Comparison of ENCODE assay signal across 26 cellular contexts in genomic region chr1:160136121-160136925, GRCh38. TPM values are rescaled to one million over a fixed set of nuclear protein-coding genes. Genes with fewer than 3 reads are reported as not detected.
"Had no signal": no experiment of that assay in that cellular context is flagged by ENCODE, and none has a peak within 500 bp of the region (broad histone marks: within the 10 kb centered on the region; RNA-seq: fewer than 3 reads in every experiment).

No MANE protein-coding gene starts in this region.

- H3K27ac ChIP-seq: cardiac muscle cell, left lung, pancreas, upper lobe of left lung had no signal

- H3K9me3 ChIP-seq: left lung, pancreas, upper lobe of left lung had no signal

- H3K36me3 ChIP-seq: cardiac muscle cell, left lung, pancreas, upper lobe of left lung had no signal

- H3K27me3 Mint-ChIP-seq: activated naive CD8-positive, alpha-beta T cell had no signal

- H3K9me3 Mint-ChIP-seq: activated B cell treated with CpG ODN at 0.5 μM for 24 hours; activated CD8-positive, alpha-beta T cell treated with anti-CD3 and anti-CD28 coated beads for 36 hours; activated T-cell treated with anti-CD3 and anti-CD28 coated beads, Interleukin-2, amount 50 U/mL, for 4 hours; activated T-helper 17 cell treated with anti-CD3 and anti-CD28 coated beads, Interleukin-2, amount 50 U/mL, for 72 hours; brain; nephron; T-helper 2 cell treated with Interferon-gamma antibody and Interleukin-4, amounts not matched to agents 5 μg/mL and 100 μg/mL, for 36 hours had no signal

- H3K4me3 Mint-ChIP-seq: activated B cell treated with CpG ODN at 0.5 μM for 24 hours; activated CD8-positive, alpha-beta T cell treated with anti-CD3 and anti-CD28 coated beads for 36 hours; activated naive CD8-positive, alpha-beta T cell; activated T-cell treated with anti-CD3 and anti-CD28 coated beads, Interleukin-2, amount 50 U/mL, for 4 hours; activated T-helper 17 cell treated with anti-CD3 and anti-CD28 coated beads, Interleukin-2, amount 50 U/mL, for 72 hours; brain; nephron; T-helper 2 cell treated with Interferon-gamma antibody and Interleukin-4, amounts not matched to agents 5 μg/mL and 100 μg/mL, for 36 hours had no signal

- H3K27ac Mint-ChIP-seq: activated B cell treated with CpG ODN at 0.5 μM for 24 hours; activated CD8-positive, alpha-beta T cell treated with anti-CD3 and anti-CD28 coated beads for 36 hours; activated naive CD8-positive, alpha-beta T cell; activated T-helper 17 cell treated with anti-CD3 and anti-CD28 coated beads, Interleukin-2, amount 50 U/mL, for 72 hours; nephron; T-helper 2 cell treated with Interferon-gamma antibody and Interleukin-4, amounts not matched to agents 5 μg/mL and 100 μg/mL, for 36 hours had no signal

- H3K4me1 Mint-ChIP-seq: activated B cell treated with CpG ODN at 0.5 μM for 24 hours; activated T-helper 17 cell treated with anti-CD3 and anti-CD28 coated beads, Interleukin-2, amount 50 U/mL, for 72 hours; brain; nephron had no signal

- H3K27me3 ChIP-seq: cardiac muscle cell, pancreas, upper lobe of left lung had no signal

- H3K4me1 ChIP-seq: left lung, pancreas had no signal

- DNase-seq: activated B cell treated with CpG ODN at 0.5 μM for 24 hours; activated CD4-positive, alpha-beta T cell treated with anti-CD3 and anti-CD28 coated beads, Interleukin-2, amount 50 U/mL, for 1 hour; activated CD8-positive, alpha-beta T cell treated with anti-CD3 and anti-CD28 coated beads for 36 hours; activated naive CD4-positive, alpha-beta T cell; activated T-cell treated with anti-CD3 and anti-CD28 coated beads, Interleukin-2, amount 50 U/mL, for 4 hours; cortex of kidney; foreskin melanocyte; glutamatergic neuron; stimulated activated CD4-positive, alpha-beta T cell treated with anti-CD3 and anti-CD28 coated beads, Interleukin-2, amount 100 ng/mL, for 48 hours; stimulated activated naive CD4-positive, alpha-beta T cell treated with Interleukin-2 at 50 U/mL for 16 hours; T-helper 1 cell; upper lobe of left lung had no signal

- ATAC-seq: activated CD8-positive, alpha-beta T cell treated with anti-CD3 and anti-CD28 coated beads for 36 hours; activated T-cell treated with anti-CD3 and anti-CD28 coated beads, Interleukin-2, amount 50 U/mL, for 4 hours; activated T-helper 17 cell treated with anti-CD3 and anti-CD28 coated beads, Interleukin-2, amount 50 U/mL, for 72 hours; left lung; pancreas; right cardiac atrium had no signal

- H3K36me3 Mint-ChIP-seq: activated naive CD8-positive, alpha-beta T cell had no signal

- H3K4me3 ChIP-seq: cardiac muscle cell, left lung, pancreas, upper lobe of left lung had no signal

RNA-seq across cellular contexts. Expression of gene ATP1A4, which starts 15.1 kb away (rescaled TPM):
- total RNA-seq: activated B cell treated with CpG ODN at 0.5 μM for 24 hours; activated CD8-positive, alpha-beta T cell treated with anti-CD3 and anti-CD28 coated beads for 36 hours; activated T-cell treated with anti-CD3 and anti-CD28 coated beads, Interleukin-2, amount 50 U/mL, for 4 hours; endothelial cell of umbilical vein; left lung; lung microvascular endothelial cell; pancreas had no signal
- polyA plus RNA-seq: endothelial cell of umbilical vein, pancreas had no signal

RNA-seq across cellular contexts. Expression of gene ATP1A2, which starts 20.8 kb away (rescaled TPM):
- total RNA-seq: activated B cell treated with CpG ODN at 0.5 μM for 24 hours; activated CD8-positive, alpha-beta T cell treated with anti-CD3 and anti-CD28 coated beads for 36 hours; activated T-cell treated with anti-CD3 and anti-CD28 coated beads, Interleukin-2, amount 50 U/mL, for 4 hours; activated T-helper 17 cell treated with anti-CD3 and anti-CD28 coated beads, Interleukin-2, amount 50 U/mL, for 72 hours; endothelial cell of umbilical vein; lung microvascular endothelial cell had no signal
- polyA plus RNA-seq: endothelial cell of umbilical vein had no signal

RNA-seq across cellular contexts. Expression of gene CASQ1, which starts 54.1 kb away (rescaled TPM):
- total RNA-seq: activated B cell treated with CpG ODN at 0.5 μM for 24 hours; activated CD8-positive, alpha-beta T cell treated with anti-CD3 and anti-CD28 coated beads for 36 hours; activated T-cell treated with anti-CD3 and anti-CD28 coated beads, Interleukin-2, amount 50 U/mL, for 4 hours; activated T-helper 17 cell treated with anti-CD3 and anti-CD28 coated beads, Interleukin-2, amount 50 U/mL, for 72 hours; endothelial cell of umbilical vein; lung microvascular endothelial cell; pancreas had no signal
- polyA plus RNA-seq: endothelial cell of umbilical vein had no signal

RNA-seq across cellular contexts. Expression of gene KCNJ9, which starts 55.0 kb away (rescaled TPM):
- total RNA-seq: activated B cell treated with CpG ODN at 0.5 μM for 24 hours; activated CD8-positive, alpha-beta T cell treated with anti-CD3 and anti-CD28 coated beads for 36 hours; activated T-cell treated with anti-CD3 and anti-CD28 coated beads, Interleukin-2, amount 50 U/mL, for 4 hours; aorta; endothelial cell of umbilical vein; left lung; lung microvascular endothelial cell; mucosa of gallbladder; pancreas; right cardiac atrium; upper lobe of left lung had no signal
- polyA plus RNA-seq: aorta, endothelial cell of umbilical vein, esophagus, right cardiac atrium had no signal
